ENCODE assay signal across 9 cellular contexts in genomic region chrX:15816886-15817285, GRCh38. TPM values are rescaled to one million over a fixed set of nuclear protein-coding genes. Genes with fewer than 3 reads are reported as not detected.
DNase-seq lines count a peak whose midpoint lies in the region; TF ChIP-seq lines count a peak whose summit lies in the region.
"Had no signal": no experiment of that assay in that cellular context is flagged by ENCODE, and none has a peak within 500 bp of the region (broad histone marks: within the 10 kb centered on the region; RNA-seq: fewer than 3 reads in every experiment).

No MANE protein-coding gene starts in this region.

- H3K4me1 ChIP-seq in SJCRH30 (peaks cover 35% of the 10 kb centered on the region), neutrophil (ENCODE audit: control insufficient read depth in 1 of 2, insufficient read depth in 1 of 2, low read depth in 1 of 2, low read length in 1 of 2) (peaks cover 34 to 47% of the 10 kb centered on the region in 2 experiments)

- H3K36me3 ChIP-seq in SJCRH30 (peaks cover 41% of the 10 kb centered on the region), neutrophil (peaks cover 12% of the 10 kb centered on the region)

- no peaks in the 10 kb centered on the region for H3K9me3 Mint-ChIP-seq in activated naive CD8-positive, alpha-beta T cell (ENCODE audit: low read depth)
- no peaks in the 10 kb centered on the region for H3K9me3 Mint-ChIP-seq in osteocyte (ENCODE audit: unreplicated experiment)

- peak; percentile 73 for DNase-seq in H4 (ENCODE audit: low spot score)
- DNase-seq in SJCRH30: peak; percentile 51 to 67
- no peak for DNase-seq in HPDE6-E6E7 (ENCODE audit: extremely low spot score)
- no peak for DNase-seq in mucosa of gallbladder (ENCODE audit: low spot score)
- DNase-seq in NCI-H2081 treated with DMSO at 0.1 percent for 48 hours (lab: John Stamatoyannopoulos, UW): no peak
- no peak for DNase-seq in osteocyte (ENCODE audit: extremely low spot score, unreplicated experiment)
- DNase-seq: NCI-H1105 had no signal

- H3K4me1 Mint-ChIP-seq in activated naive CD8-positive, alpha-beta T cell (ENCODE audit: low read depth): peaks cover 44% of the 10 kb centered on the region
- H3K4me1 Mint-ChIP-seq in osteocyte (ENCODE audit: unreplicated experiment): no peaks in the 10 kb centered on the region

- no peaks in the 10 kb centered on the region for H3K27me3 Mint-ChIP-seq in activated naive CD8-positive, alpha-beta T cell
- H3K27me3 Mint-ChIP-seq in osteocyte (ENCODE audit: unreplicated experiment): no peaks in the 10 kb centered on the region

- no peak for TF ChIP-seq CTCF in neutrophil (IDR thresholded peaks at IDR 0.05)
- no peak for TF ChIP-seq CTCF in osteocyte (IDR thresholded peaks at IDR 0.05)

- H3K4me3 ChIP-seq in SJCRH30 (no peak overlapping the region), neutrophil (ENCODE audit: low read depth in 1 of 2, low read length in 1 of 2) (no peak overlapping the region)

- H3K27me3 ChIP-seq in SJCRH30 (no peaks in the 10 kb centered on the region), neutrophil (no peaks in the 10 kb centered on the region)

- H3K4me3 Mint-ChIP-seq in activated naive CD8-positive, alpha-beta T cell: peak overlapping the region; percentile 71
- no peak overlapping the region for H3K4me3 Mint-ChIP-seq in osteocyte (ENCODE audit: unreplicated experiment)

- peaks cover 4% of the 10 kb centered on the region for H3K36me3 Mint-ChIP-seq in activated naive CD8-positive, alpha-beta T cell
- peaks cover 47% of the 10 kb centered on the region for H3K36me3 Mint-ChIP-seq in osteocyte (ENCODE audit: unreplicated experiment)

- H3K9me3 ChIP-seq in SJCRH30 (replicated peaks) (no peaks in the 10 kb centered on the region), neutrophil (no peaks in the 10 kb centered on the region)

- H3K27ac ChIP-seq in SJCRH30 (peak overlapping the region; percentile 66), neutrophil (peak overlapping the region; percentile 74)

- H3K27ac Mint-ChIP-seq in activated naive CD8-positive, alpha-beta T cell: peak overlapping the region; percentile 67
- no peak overlapping the region for H3K27ac Mint-ChIP-seq in osteocyte (ENCODE audit: unreplicated experiment)

RNA-seq across cellular contexts. Expression of gene ZRSR2, which starts 26.6 kb away (rescaled TPM):
- 4.0 TPM in 1 of 2 replicates, not detected in the other for total RNA-seq in H4 (2014; rRNA removed; shearing (Covaris generic))
- total RNA-seq in SJCRH30 (2014; rRNA removed; shearing (Covaris generic)): 7.3 and 10.6 TPM in 2 replicates
- total RNA-seq in mucosa of gallbladder (11.7 TPM), osteocyte (14.0 and 16.3 TPM in 2 replicates)

RNA-seq across cellular contexts. Expression of gene AP1S2, which starts 37.7 kb away (rescaled TPM):
- 54.5 and 57.4 TPM in 2 replicates for total RNA-seq in H4 (2014; rRNA removed; shearing (Covaris generic))
- total RNA-seq in SJCRH30 (2014; rRNA removed; shearing (Covaris generic)): 205 and 230 TPM in 2 replicates
- total RNA-seq in mucosa of gallbladder: 25.2 TPM
- 79.7 and 92.6 TPM in 2 replicates for total RNA-seq in osteocyte

Comparison
In these comparisons a context has a peak if more than half of its experiments do, and no peak if none do; other contexts are left out.
1. DNase-seq: peak in H4 (single experiment) and SJCRH30 (2 of 2); none in HPDE6-E6E7 (single experiment), mucosa of gallbladder (single experiment), NCI-H2081 treated with DMSO at 0.1 percent for 48 hours (single experiment) and osteocyte (single experiment).